27 cellular contexts compared by ENCODE assay signal in the genomic region with DNA sequence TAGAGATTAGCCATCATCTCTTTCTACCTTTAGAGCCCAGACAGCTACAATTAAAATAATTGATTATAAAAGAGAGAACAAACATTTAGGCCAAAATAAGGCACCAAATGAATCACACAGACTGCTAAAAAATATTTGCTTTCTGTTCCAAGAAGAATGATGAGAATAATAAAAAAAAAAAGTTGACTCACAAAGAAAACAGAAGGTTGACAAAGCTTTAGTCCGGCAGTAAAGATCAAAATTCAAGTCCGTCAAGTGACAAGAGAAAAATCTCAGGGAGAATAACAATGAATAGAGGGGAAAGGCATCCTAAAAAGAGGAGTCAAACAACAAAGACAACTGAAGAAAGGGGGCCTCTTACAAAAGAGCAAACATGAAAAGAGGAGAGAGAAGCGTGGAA.
"Had no signal": no experiment of that assay in that cellular context is flagged by ENCODE, and none has a peak within 500 bp of the region (broad histone marks: within the 10 kb centered on the region; RNA-seq: fewer than 3 reads in every experiment).

No MANE protein-coding gene starts in this region.

- H3K27ac ChIP-seq: body of pancreas, cardiac muscle cell, coronary artery, dorsolateral prefrontal cortex, left ventricle myocardium inferior, parathyroid adenoma, right atrium auricular region, testis, transverse colon, WERI-Rb-1 had no signal

- H3K4me1 ChIP-seq: left ventricle myocardium inferior, parathyroid adenoma, right atrium auricular region, testis, transverse colon had no signal

- H3K4me3 Mint-ChIP-seq: activated naive CD8-positive, alpha-beta T cell treated with anti-CD3 and anti-CD28 coated beads, Interleukin-2, amount 50 U/mL, for 24 hours; activated T-cell treated with anti-CD3 and anti-CD28 coated beads, Interleukin-2, amount 50 U/mL, for 24 hours; natural killer cell; T-helper 17 cell had no signal

- H3K9me3 ChIP-seq: body of pancreas, left ventricle myocardium inferior, right atrium auricular region, testis, transverse colon had no signal

- H3K27me3 ChIP-seq: body of pancreas, cardiac muscle cell, dorsolateral prefrontal cortex, right atrium auricular region, testis, transverse colon had no signal

- H3K27me3 Mint-ChIP-seq: activated naive CD8-positive, alpha-beta T cell treated with anti-CD3 and anti-CD28 coated beads, Interleukin-2, amount 50 U/mL, for 24 hours; activated T-cell treated with anti-CD3 and anti-CD28 coated beads, Interleukin-2, amount 50 U/mL, for 24 hours; T-helper 17 cell had no signal

- DNase-seq: activated CD4-positive, alpha-beta T cell treated with anti-CD3 and anti-CD28 coated beads for 48 hours; activated CD4-positive, alpha-beta T cell treated with anti-CD3 and anti-CD28 coated beads, Interleukin-2, amount 50 U/mL, for 48 hours; activated CD8-positive, alpha-beta memory T cell treated with anti-CD3 and anti-CD28 coated beads, Interleukin-2, amount 50 U/mL, for 48 hours; activated gamma-delta T cell; activated naive CD4-positive, alpha-beta T cell treated with anti-CD3 and anti-CD28 coated beads, Interleukin-2, amount 50 U/mL, for 16 hours; activated naive CD8-positive, alpha-beta T cell treated with anti-CD3 and anti-CD28 coated beads, Interleukin-2, amount 50 U/mL, for 24 hours; activated T-cell treated with anti-CD3 and anti-CD28 coated beads, Interleukin-2, amount 50 U/mL, for 24 hours; body of pancreas; dorsolateral prefrontal cortex; effector memory CD4-positive, alpha-beta T cell; islet precursor cell; left ventricle myocardium inferior; mesendoderm; natural killer cell; stimulated activated CD4-positive, alpha-beta T cell treated with anti-CD3 and anti-CD28 coated beads, Interleukin-2, amount 100 ng/mL, for 48 hours; stimulated activated naive CD8-positive, alpha-beta T cell treated with anti-CD3 and anti-CD28 coated beads, Interleukin-15, Interleukin-2, amounts not matched to agents 100 U/mL and 50 U/mL, for 24 hours; T-helper 17 cell; T1000; testis; transverse colon; WERI-Rb-1 had no signal

- H3K27ac Mint-ChIP-seq: activated naive CD8-positive, alpha-beta T cell treated with anti-CD3 and anti-CD28 coated beads, Interleukin-2, amount 50 U/mL, for 24 hours; activated T-cell treated with anti-CD3 and anti-CD28 coated beads, Interleukin-2, amount 50 U/mL, for 24 hours; natural killer cell; T-helper 17 cell had no signal

- H3K4me1 Mint-ChIP-seq: activated naive CD8-positive, alpha-beta T cell treated with anti-CD3 and anti-CD28 coated beads, Interleukin-2, amount 50 U/mL, for 24 hours; natural killer cell; T-helper 17 cell had no signal

- H3K4me3 ChIP-seq: body of pancreas, cardiac muscle cell, coronary artery, dorsolateral prefrontal cortex, left ventricle myocardium inferior, lung, right atrium auricular region, testis, transverse colon had no signal

- ATAC-seq: activated CD4-positive, CD25-positive, alpha-beta regulatory T cell treated with anti-CD3 and anti-CD28 coated beads, Interleukin-2, amount 50 U/mL, for 24 hours; activated naive CD8-positive, alpha-beta T cell treated with anti-CD3 and anti-CD28 coated beads, Interleukin-2, amount 50 U/mL, for 24 hours; body of pancreas; natural killer cell; stimulated activated naive CD8-positive, alpha-beta T cell treated with anti-CD3 and anti-CD28 coated beads, Interleukin-15, Interleukin-2, amounts not matched to agents 100 U/mL and 50 U/mL, for 24 hours; T-helper 17 cell had no signal

- H3K36me3 Mint-ChIP-seq: natural killer cell had no signal
